20 cellular contexts compared by ENCODE assay signal in genomic region chr2:112194480-112194879, GRCh38.
"Had no signal": no experiment of that assay in that cellular context is flagged by ENCODE, and none has a peak within 500 bp of the region (broad histone marks: within the 10 kb centered on the region; RNA-seq: fewer than 3 reads in every experiment).

No MANE protein-coding gene starts in this region.

- H3K27ac ChIP-seq: ascending aorta, breast epithelium, epithelial cell of prostate, WERI-Rb-1 had no signal

- H3K9me3 ChIP-seq: ascending aorta, breast epithelium, SK-N-SH had no signal

- H3K36me3 ChIP-seq: ascending aorta, breast epithelium, WERI-Rb-1 had no signal

- H3K9me3 Mint-ChIP-seq: type B pancreatic cell had no signal

- DNase-seq: activated CD4-positive, alpha-beta T cell treated with anti-CD3 and anti-CD28 coated beads for 4 hours; activated CD8-positive, alpha-beta memory T cell treated with anti-CD3 and anti-CD28 coated beads, Interleukin-2, amount 10 ng/mL, durations not matched to agents 7 days and 5 days; activated T-cell treated with anti-CD3 and anti-CD28 coated beads, Interleukin-2, amount 50 U/mL, for 48 hours; cerebellar nuclear complex; effector memory CD4-positive, alpha-beta T cell; foreskin melanocyte; head of caudate nucleus; kidney glomerular epithelial cell; left ventricle myocardium superior; nucleus accumbens; SK-N-SH; stimulated activated CD4-positive, alpha-beta T cell treated with anti-CD3 and anti-CD28 coated beads, Interleukin-4, amount 100 ng/mL, for 24 hours; stimulated activated naive CD4-positive, alpha-beta T cell treated with Interleukin-2 at 50 U/mL for 16 hours; WERI-Rb-1 had no signal

- H3K4me3 Mint-ChIP-seq: activated CD8-positive, alpha-beta memory T cell treated with anti-CD3 and anti-CD28 coated beads, Interleukin-2, amount 10 ng/mL, durations not matched to agents 7 days and 5 days; memory B cell; nephron; type B pancreatic cell had no signal

- H3K27me3 Mint-ChIP-seq: type B pancreatic cell had no signal

- H3K36me3 Mint-ChIP-seq: type B pancreatic cell had no signal

- H3K27ac Mint-ChIP-seq: activated CD8-positive, alpha-beta memory T cell treated with anti-CD3 and anti-CD28 coated beads, Interleukin-2, amount 10 ng/mL, durations not matched to agents 7 days and 5 days; memory B cell; nephron; type B pancreatic cell had no signal

- ATAC-seq: activated CD8-positive, alpha-beta memory T cell treated with anti-CD3 and anti-CD28 coated beads, Interleukin-2, amount 10 ng/mL, durations not matched to agents 7 days and 5 days; left ventricle myocardium superior had no signal
